17 cellular contexts compared by ENCODE assay signal in the genomic region with DNA sequence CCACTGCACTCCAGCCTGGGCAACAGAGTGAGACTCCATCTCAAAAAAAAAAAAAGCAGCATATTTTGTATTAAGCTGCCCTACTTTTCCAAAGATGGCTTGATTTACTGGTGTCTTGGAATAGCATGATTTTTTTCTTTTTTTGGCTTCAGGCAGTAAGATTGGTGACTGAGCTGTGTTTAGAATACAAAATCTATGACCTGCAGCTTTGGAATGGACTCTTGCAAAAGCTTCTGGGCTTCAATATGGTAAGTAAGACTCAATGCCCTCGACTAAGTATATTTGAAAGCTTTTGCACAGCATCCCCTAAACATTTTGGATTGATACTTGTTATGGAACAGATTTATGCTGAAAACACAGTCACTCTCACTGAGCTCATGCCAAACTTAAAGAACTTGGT.
A peak's percentile ranks its signal among the peaks of the same experiment; 100 is the strongest.
DNase-seq lines count a peak whose midpoint lies in the region; ATAC-seq and TF ChIP-seq lines count a peak whose summit lies in the region.
"Had no signal": no experiment of that assay in that cellular context is flagged by ENCODE, and none has a peak within 500 bp of the region (broad histone marks: within the 10 kb centered on the region; RNA-seq: fewer than 3 reads in every experiment).

No MANE protein-coding gene starts in this region.

- H3K4me3 Mint-ChIP-seq in activated T-cell treated with anti-CD3 and anti-CD28 coated beads, Interleukin-2, amount 50 U/mL, for 24 hours: no peak overlapping the region
- H3K4me3 Mint-ChIP-seq: GM23338 had no signal

- no peaks in the 10 kb centered on the region for H3K9me3 ChIP-seq in esophagus muscularis mucosa
- H3K9me3 ChIP-seq in heart left ventricle: no peaks in the 10 kb centered on the region
- H3K9me3 ChIP-seq: SJCRH30 had no signal

- no peak for TF ChIP-seq CTCF in esophagus muscularis mucosa (IDR thresholded peaks at IDR 0.05)
- no peak for TF ChIP-seq CTCF in heart left ventricle (IDR thresholded peaks at IDR 0.05)

- no peak overlapping the region for H3K4me3 ChIP-seq in esophagus muscularis mucosa
- H3K4me3 ChIP-seq in heart left ventricle: no peak overlapping the region
- H3K4me3 ChIP-seq: GM23338, K562, SJCRH30 had no signal

- no peaks in the 10 kb centered on the region for H3K27me3 Mint-ChIP-seq in activated T-cell treated with anti-CD3 and anti-CD28 coated beads, Interleukin-2, amount 50 U/mL, for 24 hours

- H3K36me3 Mint-ChIP-seq in activated T-cell treated with anti-CD3 and anti-CD28 coated beads, Interleukin-2, amount 50 U/mL, for 24 hours (ENCODE audit: low read depth): peaks cover 96% of the 10 kb centered on the region

- H3K4me1 Mint-ChIP-seq in activated T-cell treated with anti-CD3 and anti-CD28 coated beads, Interleukin-2, amount 50 U/mL, for 24 hours (ENCODE audit: low read depth): no peaks in the 10 kb centered on the region
- H3K4me1 Mint-ChIP-seq: GM23338 had no signal

- H3K4me1 ChIP-seq in esophagus muscularis mucosa (peaks cover 0 to 34% (median 30%) of the 10 kb centered on the region in 4 donors), heart left ventricle (no peaks in the 10 kb centered on the region)
- H3K4me1 ChIP-seq: SJCRH30 had no signal

- TF ChIP-seq EP300 in esophagus muscularis mucosa (IDR thresholded peaks at IDR 0.05): no peak

- 60% methylated on average over 1 of the region's 1 CpG for WGBS in esophagus muscularis mucosa
- 80 to 97% (median 93%) methylated on average over 1 of the region's 1 CpG for WGBS in heart left ventricle, 4 donors

- intact Hi-C loops in esophagus muscularis mucosa (cut with DNase I) (no loop called here), heart left ventricle (cut with DNase I) (no loop called here)

- no peak for ATAC-seq in heart left ventricle
- ATAC-seq: GM23338, K562 had no signal

- no peak for DNase-seq in activated T-cell treated with anti-CD3 and anti-CD28 coated beads, Interleukin-2, amount 50 U/mL, for 24 hours
- no peak for DNase-seq in activated T-cell treated with anti-CD3 and anti-CD28 coated beads, Interleukin-2, amount 50 U/mL, for 1 hour
- DNase-seq in esophagus muscularis mucosa (ENCODE audit: extremely low spot score): no peak
- DNase-seq in inferior parietal cortex (ENCODE audit: extremely low spot score): peak; percentile 19
- DNase-seq in heart left ventricle: no peak
- DNase-seq in HuH-7.5 (ENCODE audit: low spot score): no peak
- DNase-seq in LoVo (ENCODE audit: low spot score): no peak
- DNase-seq in COLO668 (lab: John Stamatoyannopoulos, UW; ENCODE audit: unreplicated experiment): no peak
- DNase-seq: DMS53, NCI-H1048, NCI-H2227 treated with DMSO at 0.1 percent for 48 hours, NCI-H524 treated with DMSO at 0.1 percent for 48 hours, RPMI8226, SJCRH30 had no signal

- H3K27ac ChIP-seq in esophagus muscularis mucosa (replicated peaks in 1 of 4) (peak overlapping the region; percentile 70 to 74 (median 71)), heart left ventricle (no peak overlapping the region)
- H3K27ac ChIP-seq: 22Rv1, SJCRH30 had no signal

- H3K27me3 ChIP-seq in esophagus muscularis mucosa (no peaks in the 10 kb centered on the region), heart left ventricle (no peaks in the 10 kb centered on the region)
- H3K27me3 ChIP-seq: SJCRH30 had no signal

- H3K9me3 Mint-ChIP-seq in activated T-cell treated with anti-CD3 and anti-CD28 coated beads, Interleukin-2, amount 50 U/mL, for 24 hours: no peaks in the 10 kb centered on the region
- H3K9me3 Mint-ChIP-seq: GM23338 had no signal

- H3K36me3 ChIP-seq in esophagus muscularis mucosa (peaks cover 0 to 27% (median 3%) of the 10 kb centered on the region in 4 donors), heart left ventricle (peaks cover 0 to 98% (median 28%) of the 10 kb centered on the region in 9 donors)

- TF ChIP-seq POLR2A in esophagus muscularis mucosa (IDR thresholded peaks at IDR 0.05; ENCODE audit: low read depth) (no peak), heart left ventricle (IDR thresholded peaks at IDR 0.05) (no peak)

- H3K27ac Mint-ChIP-seq in activated T-cell treated with anti-CD3 and anti-CD28 coated beads, Interleukin-2, amount 50 U/mL, for 24 hours: peak overlapping the region; percentile 23
- H3K27ac Mint-ChIP-seq: GM23338 had no signal

Comparison
In these comparisons a context has a peak if more than half of its experiments do, and no peak if none do; other contexts are left out.
1. H3K27ac ChIP-seq: peak in esophagus muscularis mucosa (4 of 4); none in heart left ventricle (0 of 12).